1 cellular context compared by ENCODE assay signal in the genomic region with DNA sequence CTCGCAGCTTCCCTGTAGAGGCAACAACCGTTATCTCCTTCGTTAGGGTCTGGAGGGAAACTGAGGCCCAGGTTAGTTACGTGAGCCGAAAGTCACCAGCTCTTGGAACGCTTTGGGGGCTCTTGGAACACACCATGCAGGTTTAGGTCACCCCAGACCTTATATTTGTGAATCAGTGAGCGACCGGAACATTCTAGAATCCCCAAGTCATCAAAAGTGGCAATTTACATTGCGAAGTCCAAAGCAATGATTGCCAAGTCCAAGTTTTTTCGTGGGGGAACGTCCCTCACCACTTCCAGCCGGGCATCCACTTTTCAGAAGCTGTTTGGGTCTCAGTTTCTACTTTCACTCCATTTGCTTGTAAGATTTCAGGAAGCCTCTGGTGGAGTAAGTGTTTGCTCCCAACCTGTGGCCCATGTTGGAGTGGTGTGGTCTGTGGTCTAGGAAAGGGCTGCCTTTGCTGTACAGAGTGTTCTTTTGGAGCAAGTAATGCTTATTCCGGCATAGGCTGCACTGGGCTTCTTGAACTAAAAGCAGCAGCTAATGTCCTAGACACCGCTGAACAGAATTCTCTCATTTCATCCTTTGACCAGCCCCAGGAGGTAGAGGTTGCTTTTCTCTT.
TF ChIP-seq lines count a peak whose summit lies in the region.

No MANE protein-coding gene starts in this region.

TF ChIP-seq in GM23338, 12 proteins besides CTCF, POLR2A, EP300 and RAD21 (continued from another document):
- TF ChIP-seq, protein P1, sequence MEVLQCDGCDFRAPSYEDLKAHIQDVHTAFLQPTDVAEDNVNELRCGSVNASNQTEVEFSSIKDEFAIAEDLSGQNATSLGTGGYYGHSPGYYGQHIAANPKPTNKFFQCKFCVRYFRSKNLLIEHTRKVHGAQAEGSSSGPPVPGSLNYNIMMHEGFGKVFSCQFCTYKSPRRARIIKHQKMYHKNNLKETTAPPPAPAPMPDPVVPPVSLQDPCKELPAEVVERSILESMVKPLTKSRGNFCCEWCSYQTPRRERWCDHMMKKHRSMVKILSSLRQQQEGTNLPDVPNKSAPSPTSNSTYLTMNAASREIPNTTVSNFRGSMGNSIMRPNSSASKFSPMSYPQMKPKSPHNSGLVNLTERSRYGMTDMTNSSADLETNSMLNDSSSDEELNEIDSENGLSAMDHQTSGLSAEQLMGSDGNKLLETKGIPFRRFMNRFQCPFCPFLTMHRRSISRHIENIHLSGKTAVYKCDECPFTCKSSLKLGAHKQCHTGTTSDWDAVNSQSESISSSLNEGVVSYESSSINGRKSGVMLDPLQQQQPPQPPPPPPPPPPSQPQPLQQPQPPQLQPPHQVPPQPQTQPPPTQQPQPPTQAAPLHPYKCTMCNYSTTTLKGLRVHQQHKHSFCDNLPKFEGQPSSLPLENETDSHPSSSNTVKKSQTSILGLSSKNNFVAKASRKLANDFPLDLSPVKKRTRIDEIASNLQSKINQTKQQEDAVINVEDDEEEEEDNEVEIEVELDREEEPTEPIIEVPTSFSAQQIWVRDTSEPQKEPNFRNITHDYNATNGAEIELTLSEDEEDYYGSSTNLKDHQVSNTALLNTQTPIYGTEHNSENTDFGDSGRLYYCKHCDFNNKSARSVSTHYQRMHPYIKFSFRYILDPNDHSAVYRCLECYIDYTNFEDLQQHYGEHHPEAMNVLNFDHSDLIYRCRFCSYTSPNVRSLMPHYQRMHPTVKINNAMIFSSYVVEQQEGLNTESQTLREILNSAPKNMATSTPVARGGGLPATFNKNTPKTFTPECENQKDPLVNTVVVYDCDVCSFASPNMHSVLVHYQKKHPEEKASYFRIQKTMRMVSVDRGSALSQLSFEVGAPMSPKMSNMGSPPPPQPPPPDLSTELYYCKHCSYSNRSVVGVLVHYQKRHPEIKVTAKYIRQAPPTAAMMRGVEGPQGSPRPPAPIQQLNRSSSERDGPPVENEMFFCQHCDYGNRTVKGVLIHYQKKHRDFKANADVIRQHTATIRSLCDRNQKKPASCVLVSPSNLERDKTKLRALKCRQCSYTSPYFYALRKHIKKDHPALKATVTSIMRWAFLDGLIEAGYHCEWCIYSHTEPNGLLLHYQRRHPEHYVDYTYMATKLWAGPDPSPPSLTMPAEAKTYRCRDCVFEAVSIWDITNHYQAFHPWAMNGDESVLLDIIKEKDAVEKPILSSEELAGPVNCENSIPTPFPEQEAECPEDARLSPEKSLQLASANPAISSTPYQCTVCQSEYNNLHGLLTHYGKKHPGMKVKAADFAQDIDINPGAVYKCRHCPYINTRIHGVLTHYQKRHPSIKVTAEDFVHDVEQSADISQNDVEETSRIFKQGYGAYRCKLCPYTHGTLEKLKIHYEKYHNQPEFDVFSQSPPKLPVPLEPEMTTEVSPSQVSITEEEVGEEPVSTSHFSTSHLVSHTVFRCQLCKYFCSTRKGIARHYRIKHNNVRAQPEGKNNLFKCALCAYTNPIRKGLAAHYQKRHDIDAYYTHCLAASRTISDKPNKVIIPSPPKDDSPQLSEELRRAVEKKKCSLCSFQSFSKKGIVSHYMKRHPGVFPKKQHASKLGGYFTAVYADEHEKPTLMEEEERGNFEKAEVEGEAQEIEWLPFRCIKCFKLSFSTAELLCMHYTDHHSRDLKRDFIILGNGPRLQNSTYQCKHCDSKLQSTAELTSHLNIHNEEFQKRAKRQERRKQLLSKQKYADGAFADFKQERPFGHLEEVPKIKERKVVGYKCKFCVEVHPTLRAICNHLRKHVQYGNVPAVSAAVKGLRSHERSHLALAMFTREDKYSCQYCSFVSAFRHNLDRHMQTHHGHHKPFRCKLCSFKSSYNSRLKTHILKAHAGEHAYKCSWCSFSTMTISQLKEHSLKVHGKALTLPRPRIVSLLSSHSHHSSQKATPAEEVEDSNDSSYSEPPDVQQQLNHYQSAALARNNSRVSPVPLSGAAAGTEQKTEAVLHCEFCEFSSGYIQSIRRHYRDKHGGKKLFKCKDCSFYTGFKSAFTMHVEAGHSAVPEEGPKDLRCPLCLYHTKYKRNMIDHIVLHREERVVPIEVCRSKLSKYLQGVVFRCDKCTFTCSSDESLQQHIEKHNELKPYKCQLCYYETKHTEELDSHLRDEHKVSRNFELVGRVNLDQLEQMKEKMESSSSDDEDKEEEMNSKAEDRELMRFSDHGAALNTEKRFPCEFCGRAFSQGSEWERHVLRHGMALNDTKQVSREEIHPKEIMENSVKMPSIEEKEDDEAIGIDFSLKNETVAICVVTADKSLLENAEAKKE (CRISPR knock-in tag; IDR thresholded peaks at IDR 0.05) = no peak
- no peak for TF ChIP-seq STAT1 (IDR thresholded peaks at IDR 0.05; ENCODE audit: unreplicated experiment)
- no peak; the same call in 1 of the 2 replicates for TF ChIP-seq POLR2AphosphoS5 (IDR thresholded peaks at IDR 0.05; ENCODE audit: low read depth)
- no peak for TF ChIP-seq ZNF331 (CRISPR knock-in tag; IDR thresholded peaks at IDR 0.05; ENCODE audit: low read depth)
- TF ChIP-seq, protein P2, sequence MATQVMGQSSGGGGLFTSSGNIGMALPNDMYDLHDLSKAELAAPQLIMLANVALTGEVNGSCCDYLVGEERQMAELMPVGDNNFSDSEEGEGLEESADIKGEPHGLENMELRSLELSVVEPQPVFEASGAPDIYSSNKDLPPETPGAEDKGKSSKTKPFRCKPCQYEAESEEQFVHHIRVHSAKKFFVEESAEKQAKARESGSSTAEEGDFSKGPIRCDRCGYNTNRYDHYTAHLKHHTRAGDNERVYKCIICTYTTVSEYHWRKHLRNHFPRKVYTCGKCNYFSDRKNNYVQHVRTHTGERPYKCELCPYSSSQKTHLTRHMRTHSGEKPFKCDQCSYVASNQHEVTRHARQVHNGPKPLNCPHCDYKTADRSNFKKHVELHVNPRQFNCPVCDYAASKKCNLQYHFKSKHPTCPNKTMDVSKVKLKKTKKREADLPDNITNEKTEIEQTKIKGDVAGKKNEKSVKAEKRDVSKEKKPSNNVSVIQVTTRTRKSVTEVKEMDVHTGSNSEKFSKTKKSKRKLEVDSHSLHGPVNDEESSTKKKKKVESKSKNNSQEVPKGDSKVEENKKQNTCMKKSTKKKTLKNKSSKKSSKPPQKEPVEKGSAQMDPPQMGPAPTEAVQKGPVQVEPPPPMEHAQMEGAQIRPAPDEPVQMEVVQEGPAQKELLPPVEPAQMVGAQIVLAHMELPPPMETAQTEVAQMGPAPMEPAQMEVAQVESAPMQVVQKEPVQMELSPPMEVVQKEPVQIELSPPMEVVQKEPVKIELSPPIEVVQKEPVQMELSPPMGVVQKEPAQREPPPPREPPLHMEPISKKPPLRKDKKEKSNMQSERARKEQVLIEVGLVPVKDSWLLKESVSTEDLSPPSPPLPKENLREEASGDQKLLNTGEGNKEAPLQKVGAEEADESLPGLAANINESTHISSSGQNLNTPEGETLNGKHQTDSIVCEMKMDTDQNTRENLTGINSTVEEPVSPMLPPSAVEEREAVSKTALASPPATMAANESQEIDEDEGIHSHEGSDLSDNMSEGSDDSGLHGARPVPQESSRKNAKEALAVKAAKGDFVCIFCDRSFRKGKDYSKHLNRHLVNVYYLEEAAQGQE (IDR thresholded peaks at IDR 0.05; ENCODE audit: unreplicated experiment) = no peak
- no peak for TF ChIP-seq JUNB (IDR thresholded peaks at IDR 0.05; ENCODE audit: unreplicated experiment)
- TF ChIP-seq ZNF114 (CRISPR knock-in tag; IDR thresholded peaks at IDR 0.05) = no peak
- no peak for TF ChIP-seq NANOG (IDR thresholded peaks at IDR 0.05; ENCODE audit: borderline replicate concordance)
- no peak for TF ChIP-seq EZH2phosphoT487 (IDR thresholded peaks at IDR 0.05; ENCODE audit: unreplicated experiment)
- TF ChIP-seq CREB1 (CRISPR knock-in tag; IDR thresholded peaks at IDR 0.05; ENCODE audit: low read depth) = no peak
- no peak for TF ChIP-seq EZH2 (IDR thresholded peaks at IDR 0.05; ENCODE audit: low read depth, unreplicated experiment)
TF ChIP-seq in GM23338: peak in this region for 0.
